ENCODE assay signal across 9 cellular contexts in the genomic region with DNA sequence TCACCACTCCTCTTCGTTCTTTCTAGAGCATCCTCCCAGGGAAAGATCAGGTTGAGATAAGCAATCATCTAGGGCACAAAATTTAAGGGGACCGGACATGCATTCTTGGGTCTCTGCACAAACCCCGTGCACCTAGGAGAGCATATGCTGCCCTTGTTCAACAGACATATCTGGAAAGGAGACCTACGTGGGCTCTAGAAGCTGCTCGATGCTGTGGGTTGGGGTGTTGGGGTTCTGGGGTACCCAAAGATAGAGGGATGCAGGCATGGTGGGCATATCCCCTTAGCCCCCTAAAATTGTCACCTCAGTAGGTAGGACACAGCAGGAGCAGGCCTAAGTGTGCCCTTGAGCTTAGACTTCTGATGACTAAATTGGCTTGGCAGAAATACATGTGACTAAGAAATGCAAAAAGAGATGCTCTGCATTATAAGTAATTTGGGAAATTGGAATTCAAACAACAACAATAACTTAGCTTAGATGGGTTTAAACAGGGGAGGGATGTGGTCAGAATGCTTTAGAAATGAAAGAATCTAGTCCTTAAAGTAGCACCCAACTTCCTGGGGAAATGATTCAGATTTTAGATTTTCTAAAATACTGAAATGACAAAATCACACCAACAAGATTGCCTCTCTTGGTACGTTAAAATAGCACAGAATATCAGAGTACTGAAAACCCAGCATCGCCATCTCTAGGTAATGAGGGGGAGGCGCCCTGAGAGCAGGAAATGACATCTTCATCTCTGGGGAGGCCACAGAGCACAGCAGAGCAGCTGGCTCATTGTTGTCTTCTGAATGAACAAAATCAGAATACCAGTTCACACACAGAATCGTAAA.
DNase-seq lines count a peak whose midpoint lies in the region; ATAC-seq, FAIRE-seq and TF ChIP-seq lines count a peak whose summit lies in the region.
"Had no signal": no experiment of that assay in that cellular context is flagged by ENCODE, and none has a peak within 500 bp of the region (broad histone marks: within the 10 kb centered on the region; RNA-seq: fewer than 3 reads in every experiment).

No MANE protein-coding gene starts in this region.

- H3K4me2 ChIP-seq in GM12878 (ENCODE audit: control insufficient read depth, insufficient read depth): no peak overlapping the region

- in situ Hi-C loops in GM12878 (cut with MboI): no loop called here

- peak; percentile 98 for ATAC-seq in GM18861 (IDR thresholded peaks at IDR 0.05; ENCODE audit: unreplicated experiment)
- ATAC-seq in HG02623 (IDR thresholded peaks at IDR 0.05; ENCODE audit: unreplicated experiment): peak; percentile 99
- peak; percentile 98 for ATAC-seq in GM12878
- ATAC-seq in foreskin keratinocyte: no peak

- BruUV-seq in GM12878 (replicated peaks; lab: Mats Ljungman, UMichigan): no TSS peak

- 29% methylated on average over 9 of the region's 9 CpGs for WGBS in GM12878 (ENCODE audit: insufficient coverage, insufficient replicate concordance, low lambda C conversion rate, missing lambda C conversion rate)

- TF ChIP-seq POLR2A in GM12878 (IDR thresholded peaks at IDR 0.05; ENCODE audit: low read depth, low read length): no peak

- DNase-seq in NCI-H748 (lab: John Stamatoyannopoulos, UW; ENCODE audit: unreplicated experiment) (peak; percentile 69), GM12878 (ENCODE audit: low read depth, low spot score) (no peak), NCI-H524 (lab: John Stamatoyannopoulos, UW) (no peak), foreskin keratinocyte (no peak), coronary artery (ENCODE audit: low spot score) (no peak)
- DNase-seq in stimulated activated CD4-positive, alpha-beta T cell treated with anti-CD3 and anti-CD28 coated beads, Interleukin-4, amount 100 ng/mL, for 48 hours (ENCODE audit: low read depth in 2 of 2): peak; percentile 33 to 46
- DNase-seq: left cardiac atrium had no signal

- H3K4me1 ChIP-seq in GM12878 (ENCODE audit: control insufficient read depth, insufficient read depth, low read length) (no peaks in the 10 kb centered on the region), foreskin keratinocyte (no peaks in the 10 kb centered on the region)

- H3K27me3 ChIP-seq in GM12878 (replicated peaks in 1 of 2; ENCODE audit: control insufficient read depth in 2 of 2, insufficient read depth in 2 of 2, low read length in 1 of 2): no peaks in the 10 kb centered on the region
- H3K27me3 ChIP-seq in foreskin keratinocyte: no peaks in the 10 kb centered on the region

- intact Hi-C loops in GM12878 (cut with micrococcal nuclease; ENCODE audit: unreplicated experiment): no loop called here

- RAD21 ChIA-PET in GM12878 (lab: Charles Lee; ENCODE audit: unreplicated experiment): interaction anchor here (2.0 kb wide), 1 partner anchor 19 kb away, joined by 6 read pairs; no protein-coding TSS in a partner anchor

- no peaks in the 10 kb centered on the region for H4K20me1 ChIP-seq in GM12878 (ENCODE audit: control insufficient read depth, insufficient read depth)

- H3K79me2 ChIP-seq in GM12878 (ENCODE audit: control insufficient read depth, insufficient read depth, low read length): no peaks in the 10 kb centered on the region

- FAIRE-seq in GM12878 (lab: Jason Lieb, UNC): peak; percentile 65

- H3K9ac ChIP-seq in GM12878 (ENCODE audit: control insufficient read depth, insufficient read depth, low read length): no peak overlapping the region

- TF ChIP-seq RAD21 in GM12878 (IDR thresholded peaks at IDR 0.05; ENCODE audit: insufficient read depth, low read depth, low read length): no peak

- CTCF ChIA-PET in GM12878 (lab: Yijun Ruan, JAX): interaction anchor here (1.0 to 3.2 kb wide), 5 partner anchors 11 to 19 kb away, joined by 3 to 12 read pairs (median 3); no protein-coding TSS in a partner anchor

- no peak for TF ChIP-seq EP300 in GM12878 (IDR thresholded peaks at IDR 0.05; ENCODE audit: borderline replicate concordance in 1 of 2, control insufficient read depth in 1 of 2, low read depth in 2 of 2, low read length in 2 of 2)

- SMC1A ChIA-PET in GM12878 (lab: Charles Lee; ENCODE audit: uncharacterized antibody, unreplicated experiment): interaction anchor here (0.6 to 1.6 kb wide), 4 partner anchors 8 to 561 kb away, joined by 3 to 7 read pairs (median 4); no protein-coding TSS in a partner anchor

- H2AFZ ChIP-seq in GM12878 (ENCODE audit: control insufficient read depth, low read depth, low read length): peak overlapping the region; percentile 49; the same call in 1 of the 2 replicates

- no peaks in the 10 kb centered on the region for H3K36me3 ChIP-seq in GM12878 (ENCODE audit: control insufficient read depth in 2 of 2, insufficient read depth in 2 of 2, low read length in 1 of 2)

- no peaks in the 10 kb centered on the region for H3K9me3 ChIP-seq in GM12878 (replicated peaks; ENCODE audit: control insufficient read depth, insufficient read depth, low read length)

- POLR2A ChIA-PET in GM12878 (lab: Charles Lee): no interaction called here

- H3K27ac ChIP-seq in GM12878 (ENCODE audit: control insufficient read depth, insufficient read depth): no peak overlapping the region
- no peak overlapping the region for H3K27ac ChIP-seq in foreskin keratinocyte
- peak overlapping the region in 1 of 2 donors; percentile 32 for H3K27ac ChIP-seq in coronary artery

- TF ChIP-seq CTCF in GM12878 (IDR thresholded peaks at IDR 0.05 in 2 of 3, conservative IDR thresholded peaks at IDR 0.05 in 1 of 3; ENCODE audit: control insufficient read depth in 2 of 3, extremely low read depth in 1 of 3, insufficient read depth in 1 of 3, low read depth in 3 of 3, low read length in 3 of 3) (no peak), foreskin keratinocyte (conservative IDR thresholded peaks at IDR 0.05) (no peak), coronary artery (IDR thresholded peaks at IDR 0.05) (no peak)

- H3K4me3 ChIP-seq in GM12878 (no peak overlapping the region), coronary artery (no peak overlapping the region)

TF ChIP-seq in GM12878, 131 proteins besides CTCF, POLR2A, EP300 and RAD21 (continues in another document):
- TF ChIP-seq ETV6 (conservative IDR thresholded peaks at IDR 0.05 in 1 of 2, IDR thresholded peaks at IDR 0.05 in 1 of 2; ENCODE audit: borderline replicate concordance in 1 of 2, low read depth in 1 of 2) (peak in 1 of 2 experiments; percentile 69; a peak in 2 of 4 replicates), ATF7 (IDR thresholded peaks at IDR 0.05; ENCODE audit: low read depth) (peak; percentile 64; the same call in 1 of the 2 replicates), SMC3 (IDR thresholded peaks at IDR 0.05; ENCODE audit: borderline replicate concordance, low read length) (no peak), CREB1 (IDR thresholded peaks at IDR 0.05; ENCODE audit: low read depth) (peak; percentile 57; the same call in 1 of the 2 replicates), GABPA (IDR thresholded peaks at IDR 0.05; ENCODE audit: low read depth) (0 out of 2 replicates have a peak, but pooled peaks have one; percentile 13), NFIC (IDR thresholded peaks at IDR 0.05; ENCODE audit: low read depth, low read length) (peak; percentile 53; the same call in 1 of the 2 replicates), JUNB (IDR thresholded peaks at IDR 0.05) (peak; percentile 58), ESRRA (IDR thresholded peaks at IDR 0.05; ENCODE audit: low read length) (no peak), STAT1 (conservative IDR thresholded peaks at IDR 0.05) (no peak), CREM (IDR thresholded peaks at IDR 0.05; ENCODE audit: low read depth) (peak; percentile 59; the same call in 1 of the 2 replicates), RUNX3 (IDR thresholded peaks at IDR 0.05; ENCODE audit: low read length) (peak; percentile 58), ZNF24 (IDR thresholded peaks at IDR 0.05) (no peak), TBL1XR1 (IDR thresholded peaks at IDR 0.05; ENCODE audit: low read depth, low read length) (no peak)
- TF ChIP-seq, protein P1, sequence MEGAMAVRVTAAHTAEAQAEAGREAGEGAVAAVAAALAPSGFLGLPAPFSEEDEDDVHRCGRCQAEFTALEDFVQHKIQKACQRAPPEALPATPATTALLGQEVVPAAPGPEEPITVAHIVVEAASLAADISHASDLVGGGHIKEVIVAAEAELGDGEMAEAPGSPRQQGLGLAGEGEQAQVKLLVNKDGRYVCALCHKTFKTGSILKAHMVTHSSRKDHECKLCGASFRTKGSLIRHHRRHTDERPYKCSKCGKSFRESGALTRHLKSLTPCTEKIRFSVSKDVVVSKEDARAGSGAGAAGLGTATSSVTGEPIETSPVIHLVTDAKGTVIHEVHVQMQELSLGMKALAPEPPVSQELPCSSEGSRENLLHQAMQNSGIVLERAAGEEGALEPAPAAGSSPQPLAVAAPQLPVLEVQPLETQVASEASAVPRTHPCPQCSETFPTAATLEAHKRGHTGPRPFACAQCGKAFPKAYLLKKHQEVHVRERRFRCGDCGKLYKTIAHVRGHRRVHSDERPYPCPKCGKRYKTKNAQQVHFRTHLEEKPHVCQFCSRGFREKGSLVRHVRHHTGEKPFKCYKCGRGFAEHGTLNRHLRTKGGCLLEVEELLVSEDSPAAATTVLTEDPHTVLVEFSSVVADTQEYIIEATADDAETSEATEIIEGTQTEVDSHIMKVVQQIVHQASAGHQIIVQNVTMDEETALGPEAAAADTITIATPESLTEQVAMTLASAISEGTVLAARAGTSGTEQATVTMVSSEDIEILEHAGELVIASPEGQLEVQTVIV (IDR thresholded peaks at IDR 0.05; ENCODE audit: borderline replicate concordance, partially characterized antibody): no peak
- TF ChIP-seq, protein P2, sequence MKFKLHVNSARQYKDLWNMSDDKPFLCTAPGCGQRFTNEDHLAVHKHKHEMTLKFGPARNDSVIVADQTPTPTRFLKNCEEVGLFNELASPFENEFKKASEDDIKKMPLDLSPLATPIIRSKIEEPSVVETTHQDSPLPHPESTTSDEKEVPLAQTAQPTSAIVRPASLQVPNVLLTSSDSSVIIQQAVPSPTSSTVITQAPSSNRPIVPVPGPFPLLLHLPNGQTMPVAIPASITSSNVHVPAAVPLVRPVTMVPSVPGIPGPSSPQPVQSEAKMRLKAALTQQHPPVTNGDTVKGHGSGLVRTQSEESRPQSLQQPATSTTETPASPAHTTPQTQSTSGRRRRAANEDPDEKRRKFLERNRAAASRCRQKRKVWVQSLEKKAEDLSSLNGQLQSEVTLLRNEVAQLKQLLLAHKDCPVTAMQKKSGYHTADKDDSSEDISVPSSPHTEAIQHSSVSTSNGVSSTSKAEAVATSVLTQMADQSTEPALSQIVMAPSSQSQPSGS (IDR thresholded peaks at IDR 0.05; ENCODE audit: low read length): peak; percentile 57; the same call in 1 of the 2 replicates
- TF ChIP-seq, protein P3, sequence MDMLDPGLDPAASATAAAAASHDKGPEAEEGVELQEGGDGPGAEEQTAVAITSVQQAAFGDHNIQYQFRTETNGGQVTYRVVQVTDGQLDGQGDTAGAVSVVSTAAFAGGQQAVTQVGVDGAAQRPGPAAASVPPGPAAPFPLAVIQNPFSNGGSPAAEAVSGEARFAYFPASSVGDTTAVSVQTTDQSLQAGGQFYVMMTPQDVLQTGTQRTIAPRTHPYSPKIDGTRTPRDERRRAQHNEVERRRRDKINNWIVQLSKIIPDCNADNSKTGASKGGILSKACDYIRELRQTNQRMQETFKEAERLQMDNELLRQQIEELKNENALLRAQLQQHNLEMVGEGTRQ (IDR thresholded peaks at IDR 0.05; ENCODE audit: borderline replicate concordance, low read depth, low read length): no peak

Comparison
In these comparisons a context has a peak if more than half of its experiments do, and no peak if none do; other contexts are left out.
1. DNase-seq: peak in NCI-H748 (single experiment) and stimulated activated CD4-positive, alpha-beta T cell treated with anti-CD3 and anti-CD28 coated beads, Interleukin-4, amount 100 ng/mL, for 48 hours (2 of 2); none in GM12878 (single experiment), NCI-H524 (0 of 2), foreskin keratinocyte (0 of 2) and coronary artery (single experiment).